20 cellular contexts compared by ENCODE assay signal in genomic region chr17:82392967-82393366, GRCh38. TPM values are rescaled to one million over a fixed set of nuclear protein-coding genes. Genes with fewer than 3 reads are reported as not detected.
DNase-seq lines count a peak whose midpoint lies in the region; ATAC-seq, FAIRE-seq and TF ChIP-seq lines count a peak whose summit lies in the region.
"Had no signal": no experiment of that assay in that cellular context is flagged by ENCODE, and none has a peak within 500 bp of the region (broad histone marks: within the 10 kb centered on the region; RNA-seq: fewer than 3 reads in every experiment).

No MANE protein-coding gene starts in this region.

- POLR2A ChIA-PET in HepG2 (lab: Yijun Ruan, JAX): no interaction called here

- H3K4me2 ChIP-seq in HepG2 (ENCODE audit: low read depth, low read length): no peak overlapping the region
- peak overlapping the region in 8 of 11 experiments; percentile 32 to 75 (median 63); a peak in 12 of 22 replicates for H3K4me2 ChIP-seq in BLaER1 treated with 17β-estradiol and CSF1 and Interleukin-3, amounts not matched to agents 10 nM and 100 nM

- TF ChIP-seq POLR2A in HepG2 (IDR thresholded peaks at IDR 0.05; ENCODE audit: insufficient read depth in 1 of 2, low read depth in 2 of 2, low read length in 2 of 2) (no peak), right lobe of liver (IDR thresholded peaks at IDR 0.05) (no peak)

- ATAC-seq in HepG2 (no peak), right lobe of liver (no peak)
- ATAC-seq: CD8-positive, alpha-beta T cell; HCT116 had no signal

- H3K27me3 ChIP-seq in HepG2 (ENCODE audit: control insufficient read depth in 1 of 2, insufficient read depth in 2 of 2, low read length in 2 of 2) (0 out of 5 replicates have a peak, but pooled peaks cover 0 to under 1% of the 10 kb centered on the region in 2 experiments), right lobe of liver (no peaks in the 10 kb centered on the region), brain microvascular endothelial cell (replicated peaks) (no peaks in the 10 kb centered on the region)
- peaks cover 33 to 75% (median 64%) of the 10 kb centered on the region in 11 experiments for H3K27me3 ChIP-seq in BLaER1 treated with 17β-estradiol and CSF1 and Interleukin-3, amounts not matched to agents 10 nM and 100 nM
- H3K27me3 ChIP-seq: BE2C had no signal

- H3K4me3 Mint-ChIP-seq in neural crest cell: no peak overlapping the region
- H3K4me3 Mint-ChIP-seq: CD14-positive monocyte; CD8-positive, alpha-beta T cell; HFFc6; IgD-negative memory B cell had no signal

- TF ChIP-seq RAD21 in HepG2 (CRISPR knock-in tag; IDR thresholded peaks at IDR 0.05): no peak

- H3K27ac Mint-ChIP-seq in neural crest cell (ENCODE audit: unreplicated experiment): peak overlapping the region; percentile 37
- H3K27ac Mint-ChIP-seq: CD8-positive, alpha-beta T cell; HFFc6 had no signal

- H3K9me3 Mint-ChIP-seq in neural crest cell: no peaks in the 10 kb centered on the region
- H3K9me3 Mint-ChIP-seq: CD8-positive, alpha-beta T cell; HFFc6; IgD-negative memory B cell had no signal

- H3K36me3 ChIP-seq in HepG2 (replicated peaks in 1 of 2; ENCODE audit: control insufficient read depth in 1 of 2, insufficient read depth in 2 of 2, low read length in 2 of 2) (peaks cover 10 to 26% of the 10 kb centered on the region in 2 experiments; a peak in 4 of 5 replicates), right lobe of liver (no peaks in the 10 kb centered on the region), SK-N-MC (ENCODE audit: insufficient read depth, low read length) (no peaks in the 10 kb centered on the region; the same call in 1 of the 2 replicates), brain microvascular endothelial cell (replicated peaks) (no peaks in the 10 kb centered on the region)
- peaks cover 6 to 31% (median 15%) of the 10 kb centered on the region in 11 experiments; a peak in 14 of 22 replicates for H3K36me3 ChIP-seq in BLaER1 treated with 17β-estradiol and CSF1 and Interleukin-3, amounts not matched to agents 10 nM and 100 nM

- no peaks in the 10 kb centered on the region for H3K27me3 Mint-ChIP-seq in neural crest cell (ENCODE audit: low read depth)
- H3K27me3 Mint-ChIP-seq: IgD-negative memory B cell had no signal

- H3K4me1 ChIP-seq in HepG2 (ENCODE audit: insufficient read depth, low read length) (peaks cover 6% of the 10 kb centered on the region), right lobe of liver (no peaks in the 10 kb centered on the region)
- H3K4me1 ChIP-seq in BLaER1 treated with 17β-estradiol and CSF1 and Interleukin-3, amounts not matched to agents 10 nM and 100 nM: peaks cover 20 to 40% (median 34%) of the 10 kb centered on the region in 10 experiments; a peak in 19 of 20 replicates
- H3K4me1 ChIP-seq: BE2C had no signal

- TSS peak; percentile 33 for BruUV-seq in HepG2 (replicated peaks; lab: Mats Ljungman, UMichigan)

- no peaks in the 10 kb centered on the region for H3K36me3 Mint-ChIP-seq in neural crest cell (ENCODE audit: low read depth)

- H2AFZ ChIP-seq in HepG2 (ENCODE audit: low read length): no peak overlapping the region

- in situ Hi-C loops in HepG2 (cut with HindIII; ENCODE audit: extremely low pct_ligation_motif_present, low pct_unique_long_range_greater_than_20kb) (no loop called here), brain microvascular endothelial cell (cut with HindIII; ENCODE audit: low pct_ligation_motif_present, low sequenced_read_pairs) (no loop called here)

- no peak for FAIRE-seq in HepG2 (lab: Jason Lieb, UNC)
- FAIRE-seq: HTR-8/SVneo had no signal

- H3K4me3 ChIP-seq in HepG2 (replicated peaks in 1 of 3; ENCODE audit: insufficient read depth in 1 of 3, low read depth in 2 of 3, low read length in 3 of 3): no peak overlapping the region
- no peak overlapping the region for H3K4me3 ChIP-seq in right lobe of liver
- no peak overlapping the region for H3K4me3 ChIP-seq in BLaER1 treated with 17β-estradiol and CSF1 and Interleukin-3, amounts not matched to agents 10 nM and 100 nM
- no peak overlapping the region for H3K4me3 ChIP-seq in SK-N-MC
- H3K4me3 ChIP-seq in brain microvascular endothelial cell (ENCODE audit: low read depth, low read length): no peak overlapping the region

- intact Hi-C loops in HepG2 (cut with micrococcal nuclease; ENCODE audit: unreplicated experiment): no loop called here
- intact Hi-C loops in right lobe of liver (cut with DNase I): no loop called here

- 90% methylated on average over 15 of the region's 15 CpGs for WGBS in HepG2 (ENCODE audit: low lambda C conversion rate)
- WGBS in right lobe of liver (ENCODE audit: insufficient coverage, low coverage, low lambda C conversion rate, missing lambda C conversion rate): no CpG with 5 or more reads among the region's 15 CpGs

- H3K9me3 ChIP-seq in HepG2 (ENCODE audit: low read length) (no peaks in the 10 kb centered on the region), right lobe of liver (no peaks in the 10 kb centered on the region), SK-N-MC (ENCODE audit: low read depth, low read length) (no peaks in the 10 kb centered on the region)
- no peaks in the 10 kb centered on the region for H3K9me3 ChIP-seq in BLaER1 treated with 17β-estradiol and CSF1 and Interleukin-3, amounts not matched to agents 10 nM and 100 nM (replicated peaks in 1 of 11)
- H3K9me3 ChIP-seq: BE2C had no signal

- no peak overlapping the region for H3K27ac ChIP-seq in HepG2 (ENCODE audit: extremely low read length, insufficient read depth, low read length)
- no peak overlapping the region for H3K27ac ChIP-seq in right lobe of liver
- no peak overlapping the region for H3K27ac ChIP-seq in BLaER1 treated with 17β-estradiol and CSF1 and Interleukin-3, amounts not matched to agents 10 nM and 100 nM
- peak overlapping the region; percentile 34; the same call in 1 of the 2 replicates for H3K27ac ChIP-seq in SK-N-MC
- H3K27ac ChIP-seq in brain microvascular endothelial cell: no peak overlapping the region

- no peak for TF ChIP-seq CTCF in HepG2 (CRISPR knock-in tag; IDR thresholded peaks at IDR 0.05)
- TF ChIP-seq CTCF in right lobe of liver (IDR thresholded peaks at IDR 0.05): no peak
- no peak for TF ChIP-seq CTCF in neural crest cell (conservative IDR thresholded peaks at IDR 0.05)
- TF ChIP-seq CTCF in brain microvascular endothelial cell (IDR thresholded peaks at IDR 0.05; ENCODE audit: low read depth, low read length, missing control alignments): no peak

- no peaks in the 10 kb centered on the region for H4K20me1 ChIP-seq in HepG2 (ENCODE audit: insufficient read depth, low read length)
- peaks cover 0 to 87% (median 53%) of the 10 kb centered on the region in 11 experiments; a peak in 20 of 22 replicates for H4K20me1 ChIP-seq in BLaER1 treated with 17β-estradiol and CSF1 and Interleukin-3, amounts not matched to agents 10 nM and 100 nM

- H3K79me2 ChIP-seq in HepG2 (ENCODE audit: insufficient read depth, low read length): no peaks in the 10 kb centered on the region

- TF ChIP-seq EP300 in HepG2 (IDR thresholded peaks at IDR 0.05; ENCODE audit: low read depth in 2 of 2, low read length in 2 of 2) (no peak), HepG2 (CRISPR knock-in tag; IDR thresholded peaks at IDR 0.05; ENCODE audit: borderline replicate concordance) (no peak)

- DNase-seq in HepG2 (ENCODE audit: low spot score) (no peak), right lobe of liver (no peak), SK-N-MC (ENCODE audit: low read depth, low spot score) (no peak), neural crest cell (ENCODE audit: low read depth, low spot score) (no peak), Ammon's horn (ENCODE audit: low spot score) (no peak), brain microvascular endothelial cell (no peak)
- DNase-seq: BE2C; Calu3; CD8-positive, alpha-beta T cell; DMS79 treated with DMSO at 0.1 percent for 48 hours; GF-D8; GOT3; HFFc6 had no signal

- H3K9ac ChIP-seq in HepG2 (ENCODE audit: insufficient read depth, low read depth, low read length) (no peak overlapping the region), SK-N-MC (ENCODE audit: insufficient read length) (no peak overlapping the region)
- H3K9ac ChIP-seq in BLaER1 treated with 17β-estradiol and CSF1 and Interleukin-3, amounts not matched to agents 10 nM and 100 nM: peak overlapping the region in 2 of 11 experiments; percentile 26 to 29; a peak in 2 of 22 replicates

- H3K4me1 Mint-ChIP-seq in neural crest cell: no peaks in the 10 kb centered on the region

- CTCF ChIA-PET in HepG2 (lab: Yijun Ruan, JAX; ENCODE audit: low intra/inter-chr PET ratio, low total read pairs): no interaction called here

RNA-seq across cellular contexts. Expression of gene UTS2R, which starts 21.4 kb away (rescaled TPM):
- total RNA-seq in HepG2 (2016; rRNA removed; fragmentation: Illumina TruSeq; extraction: Trizol): 0.13 TPM in 1 of 2 replicates, not detected in the other
- not detected in 2 replicates for total RNA-seq in HepG2 (2016; cell fraction: cytosol; rRNA removed; fragmentation: Illumina TruSeq; extraction: Trizol; ENCODE audit: low read depth)
- total RNA-seq in HepG2 (2016; cell fraction: insoluble cytoplasmic fraction; rRNA removed; fragmentation: Illumina TruSeq; extraction: Trizol): 0.11 TPM in 1 of 2 replicates, not detected in the other
- not detected in 2 replicates for total RNA-seq in HepG2 (2016; cell fraction: membrane; rRNA removed; fragmentation: Illumina TruSeq; extraction: Trizol)
- total RNA-seq in HepG2 (2016; cell fraction: nucleus; rRNA removed; fragmentation: Illumina TruSeq; extraction: Trizol): 0.38 TPM in 1 of 2 replicates, not detected in the other
- polyA plus RNA-seq in HepG2 (2011; rRNA removed): 0.10 and 0.15 TPM in 2 replicates
- 0.08 and 0.12 TPM in 2 replicates for polyA plus RNA-seq in HepG2 (2011; cell fraction: cytosol; rRNA removed)
- polyA plus RNA-seq in HepG2 (2011; cell fraction: nucleus; rRNA removed): 1.7 and 2.2 TPM in 2 replicates
- polyA plus RNA-seq in HepG2 (2012): 0.19 and 0.20 TPM in 2 replicates
- polyA plus RNA-seq in HepG2 (2016; cell fraction: cytosol; fragmentation: Illumina TruSeq; extraction: Trizol; ENCODE audit: low read depth): not detected in 2 replicates
- 0.17 TPM in 1 of 2 replicates, not detected in the other for polyA plus RNA-seq in HepG2 (2016; cell fraction: insoluble cytoplasmic fraction; fragmentation: Illumina TruSeq; extraction: Trizol; ENCODE audit: low read depth)
- not detected in 2 replicates for polyA plus RNA-seq in HepG2 (2016; cell fraction: membrane; fragmentation: Illumina TruSeq; extraction: Trizol; ENCODE audit: low read depth)
- polyA plus RNA-seq in HepG2 (2016; cell fraction: nucleus; fragmentation: Illumina TruSeq; extraction: Trizol; ENCODE audit: insufficient read depth, low read depth): not detected in 2 replicates
- 0.32 TPM in 1 of 2 replicates, not detected in the other for polyA minus RNA-seq in HepG2 (2011; rRNA and poly(A)+ RNA removed; ENCODE audit: low replicate concordance)
- polyA minus RNA-seq in HepG2 (2011; cell fraction: cytosol; rRNA and poly(A)+ RNA removed): not detected in 2 replicates
- 0.50 TPM in 1 of 2 replicates, not detected in the other for polyA minus RNA-seq in HepG2 (2011; cell fraction: nucleus; rRNA and poly(A)+ RNA removed)
- not detected for total RNA-seq in right lobe of liver
- not detected in 2 replicates for total RNA-seq in neural crest cell
- total RNA-seq: A172; Calu3; CD8-positive, alpha-beta T cell; H7; HFFc6 had no signal
- polyA plus RNA-seq: CD14-positive monocyte, IgD-negative memory B cell had no signal

RNA-seq across cellular contexts. Expression of gene HEXD, which starts 25.2 kb away (rescaled TPM):
- total RNA-seq in HepG2 (2016; rRNA removed; fragmentation: Illumina TruSeq; extraction: Trizol) (12.4 and 22.3 TPM in 2 replicates), right lobe of liver (10 to 100 TPM in 5 of 6 experiments, 1 to 10 TPM in 1; 9.6 to 30.4 (median 20.2) TPM), neural crest cell (47.8 and 48.5 TPM in 2 replicates)
- 6.5 and 7.4 TPM in 2 replicates for total RNA-seq in HepG2 (2016; cell fraction: cytosol; rRNA removed; fragmentation: Illumina TruSeq; extraction: Trizol; ENCODE audit: low read depth)
- 9.5 and 21.5 TPM in 2 replicates for total RNA-seq in HepG2 (2016; cell fraction: insoluble cytoplasmic fraction; rRNA removed; fragmentation: Illumina TruSeq; extraction: Trizol)
- 8.1 and 9.0 TPM in 2 replicates for total RNA-seq in HepG2 (2016; cell fraction: membrane; rRNA removed; fragmentation: Illumina TruSeq; extraction: Trizol)
- 22.1 and 27.5 TPM in 2 replicates for total RNA-seq in HepG2 (2016; cell fraction: nucleus; rRNA removed; fragmentation: Illumina TruSeq; extraction: Trizol)
- polyA plus RNA-seq in HepG2 (2011; rRNA removed): 41.8 and 63.2 TPM in 2 replicates
- 20.9 and 28.4 TPM in 2 replicates for polyA plus RNA-seq in HepG2 (2011; cell fraction: cytosol; rRNA removed)
- 726 and 860 TPM in 2 replicates for polyA plus RNA-seq in HepG2 (2011; cell fraction: nucleus; rRNA removed)
- 33.2 and 40.0 TPM in 2 replicates for polyA plus RNA-seq in HepG2 (2012)
- polyA plus RNA-seq in HepG2 (2016; cell fraction: cytosol; fragmentation: Illumina TruSeq; extraction: Trizol; ENCODE audit: low read depth): 5.4 and 7.5 TPM in 2 replicates
- polyA plus RNA-seq in HepG2 (2016; cell fraction: insoluble cytoplasmic fraction; fragmentation: Illumina TruSeq; extraction: Trizol; ENCODE audit: low read depth): 16.9 and 19.6 TPM in 2 replicates
- polyA plus RNA-seq in HepG2 (2016; cell fraction: membrane; fragmentation: Illumina TruSeq; extraction: Trizol; ENCODE audit: low read depth): 6.9 and 9.6 TPM in 2 replicates
- 83.7 and 89.3 TPM in 2 replicates for polyA plus RNA-seq in HepG2 (2016; cell fraction: nucleus; fragmentation: Illumina TruSeq; extraction: Trizol; ENCODE audit: insufficient read depth, low read depth)
- 14.8 and 25.5 TPM in 2 replicates for polyA minus RNA-seq in HepG2 (2011; rRNA and poly(A)+ RNA removed; ENCODE audit: low replicate concordance)
- polyA minus RNA-seq in HepG2 (2011; cell fraction: cytosol; rRNA and poly(A)+ RNA removed): 12.8 and 13.5 TPM in 2 replicates
- polyA minus RNA-seq in HepG2 (2011; cell fraction: nucleus; rRNA and poly(A)+ RNA removed): 52.1 and 55.8 TPM in 2 replicates

RNA-seq across cellular contexts. Expression of gene OGFOD3, which starts 25.4 kb away (rescaled TPM):
- total RNA-seq in HepG2 (2016; rRNA removed; fragmentation: Illumina TruSeq; extraction: Trizol) (19.3 and 42.1 TPM in 2 replicates), right lobe of liver (10 to 100 TPM; 13.5 to 23.4 (median 16.2) TPM), neural crest cell (33.3 and 35.6 TPM in 2 replicates)
- total RNA-seq in HepG2 (2016; cell fraction: cytosol; rRNA removed; fragmentation: Illumina TruSeq; extraction: Trizol; ENCODE audit: low read depth): 44.1 and 48.5 TPM in 2 replicates
- 18.4 and 43.0 TPM in 2 replicates for total RNA-seq in HepG2 (2016; cell fraction: insoluble cytoplasmic fraction; rRNA removed; fragmentation: Illumina TruSeq; extraction: Trizol)
- total RNA-seq in HepG2 (2016; cell fraction: membrane; rRNA removed; fragmentation: Illumina TruSeq; extraction: Trizol): 47.3 and 50.8 TPM in 2 replicates
- 29.1 and 32.9 TPM in 2 replicates for total RNA-seq in HepG2 (2016; cell fraction: nucleus; rRNA removed; fragmentation: Illumina TruSeq; extraction: Trizol)
- 40.0 and 48.0 TPM in 2 replicates for polyA plus RNA-seq in HepG2 (2011; rRNA removed)
- polyA plus RNA-seq in HepG2 (2011; cell fraction: cytosol; rRNA removed): 45.1 and 55.2 TPM in 2 replicates
- polyA plus RNA-seq in HepG2 (2011; cell fraction: nucleus; rRNA removed): 42.8 and 53.8 TPM in 2 replicates
- 30.1 and 30.6 TPM in 2 replicates for polyA plus RNA-seq in HepG2 (2012)
- polyA plus RNA-seq in HepG2 (2016; cell fraction: cytosol; fragmentation: Illumina TruSeq; extraction: Trizol; ENCODE audit: low read depth): 22.8 and 30.9 TPM in 2 replicates
- 20.3 and 20.6 TPM in 2 replicates for polyA plus RNA-seq in HepG2 (2016; cell fraction: insoluble cytoplasmic fraction; fragmentation: Illumina TruSeq; extraction: Trizol; ENCODE audit: low read depth)
- polyA plus RNA-seq in HepG2 (2016; cell fraction: membrane; fragmentation: Illumina TruSeq; extraction: Trizol; ENCODE audit: low read depth): 24.3 and 28.8 TPM in 2 replicates
- 57.8 and 59.9 TPM in 2 replicates for polyA plus RNA-seq in HepG2 (2016; cell fraction: nucleus; fragmentation: Illumina TruSeq; extraction: Trizol; ENCODE audit: insufficient read depth, low read depth)
- polyA minus RNA-seq in HepG2 (2011; rRNA and poly(A)+ RNA removed; ENCODE audit: low replicate concordance): 17.2 and 64.0 TPM in 2 replicates
- 31.0 and 31.1 TPM in 2 replicates for polyA minus RNA-seq in HepG2 (2011; cell fraction: cytosol; rRNA and poly(A)+ RNA removed)
- 16.2 and 18.9 TPM in 2 replicates for polyA minus RNA-seq in HepG2 (2011; cell fraction: nucleus; rRNA and poly(A)+ RNA removed)

RNA-seq across cellular contexts. Expression of gene TEX19, which starts 33.9 kb away (rescaled TPM):
- total RNA-seq in HepG2 (2016; rRNA removed; fragmentation: Illumina TruSeq; extraction: Trizol) (1.3 and 1.8 TPM in 2 replicates), right lobe of liver (not detected), neural crest cell (0.20 and 0.23 TPM in 2 replicates)
- 0.61 and 0.62 TPM in 2 replicates for total RNA-seq in HepG2 (2016; cell fraction: cytosol; rRNA removed; fragmentation: Illumina TruSeq; extraction: Trizol; ENCODE audit: low read depth)
- total RNA-seq in HepG2 (2016; cell fraction: insoluble cytoplasmic fraction; rRNA removed; fragmentation: Illumina TruSeq; extraction: Trizol): 1.6 TPM in 2 replicates
- 1.4 and 1.7 TPM in 2 replicates for total RNA-seq in HepG2 (2016; cell fraction: membrane; rRNA removed; fragmentation: Illumina TruSeq; extraction: Trizol)
- 0.31 and 0.50 TPM in 2 replicates for total RNA-seq in HepG2 (2016; cell fraction: nucleus; rRNA removed; fragmentation: Illumina TruSeq; extraction: Trizol)
- 4.9 and 6.0 TPM in 2 replicates for polyA plus RNA-seq in HepG2 (2011; rRNA removed)
- 4.4 and 5.4 TPM in 2 replicates for polyA plus RNA-seq in HepG2 (2011; cell fraction: cytosol; rRNA removed)
- 1.8 TPM in 2 replicates for polyA plus RNA-seq in HepG2 (2011; cell fraction: nucleus; rRNA removed)
- polyA plus RNA-seq in HepG2 (2012): 3.9 TPM in 2 replicates
- 0.29 and 0.36 TPM in 2 replicates for polyA plus RNA-seq in HepG2 (2016; cell fraction: cytosol; fragmentation: Illumina TruSeq; extraction: Trizol; ENCODE audit: low read depth)
- polyA plus RNA-seq in HepG2 (2016; cell fraction: insoluble cytoplasmic fraction; fragmentation: Illumina TruSeq; extraction: Trizol; ENCODE audit: low read depth): 1.2 and 1.6 TPM in 2 replicates
- polyA plus RNA-seq in HepG2 (2016; cell fraction: membrane; fragmentation: Illumina TruSeq; extraction: Trizol; ENCODE audit: low read depth): 0.61 and 0.72 TPM in 2 replicates
- 0.55 and 1.4 TPM in 2 replicates for polyA plus RNA-seq in HepG2 (2016; cell fraction: nucleus; fragmentation: Illumina TruSeq; extraction: Trizol; ENCODE audit: insufficient read depth, low read depth)
- polyA minus RNA-seq in HepG2 (2011; rRNA and poly(A)+ RNA removed; ENCODE audit: low replicate concordance): 1.6 and 8.6 TPM in 2 replicates
- polyA minus RNA-seq in HepG2 (2011; cell fraction: cytosol; rRNA and poly(A)+ RNA removed): 1.8 and 2.5 TPM in 2 replicates
- 0.26 and 0.50 TPM in 2 replicates for polyA minus RNA-seq in HepG2 (2011; cell fraction: nucleus; rRNA and poly(A)+ RNA removed)
- total RNA-seq: A172; Calu3; CD8-positive, alpha-beta T cell had no signal
- polyA plus RNA-seq: CD14-positive monocyte had no signal

RNA-seq across cellular contexts. Expression of gene CYBC1, which starts 57.6 kb away (rescaled TPM):
- total RNA-seq in HepG2 (2016; rRNA removed; fragmentation: Illumina TruSeq; extraction: Trizol): 27.1 and 43.4 TPM in 2 replicates
- total RNA-seq in HepG2 (2016; cell fraction: cytosol; rRNA removed; fragmentation: Illumina TruSeq; extraction: Trizol; ENCODE audit: low read depth): 72.9 and 78.4 TPM in 2 replicates
- 23.7 and 43.2 TPM in 2 replicates for total RNA-seq in HepG2 (2016; cell fraction: insoluble cytoplasmic fraction; rRNA removed; fragmentation: Illumina TruSeq; extraction: Trizol)
- total RNA-seq in HepG2 (2016; cell fraction: membrane; rRNA removed; fragmentation: Illumina TruSeq; extraction: Trizol): 74.7 and 83.2 TPM in 2 replicates
- total RNA-seq in HepG2 (2016; cell fraction: nucleus; rRNA removed; fragmentation: Illumina TruSeq; extraction: Trizol): 38.5 and 40.4 TPM in 2 replicates
- polyA plus RNA-seq in HepG2 (2011; rRNA removed): 44.1 and 56.8 TPM in 2 replicates
- 43.1 and 61.0 TPM in 2 replicates for polyA plus RNA-seq in HepG2 (2011; cell fraction: cytosol; rRNA removed)
- polyA plus RNA-seq in HepG2 (2011; cell fraction: nucleus; rRNA removed): 170 and 187 TPM in 2 replicates
- 22.9 and 33.5 TPM in 2 replicates for polyA plus RNA-seq in HepG2 (2012)
- 7.9 and 8.6 TPM in 2 replicates for polyA plus RNA-seq in HepG2 (2016; cell fraction: cytosol; fragmentation: Illumina TruSeq; extraction: Trizol; ENCODE audit: low read depth)
- 17.6 and 23.7 TPM in 2 replicates for polyA plus RNA-seq in HepG2 (2016; cell fraction: insoluble cytoplasmic fraction; fragmentation: Illumina TruSeq; extraction: Trizol; ENCODE audit: low read depth)
- polyA plus RNA-seq in HepG2 (2016; cell fraction: membrane; fragmentation: Illumina TruSeq; extraction: Trizol; ENCODE audit: low read depth): 13.1 and 13.7 TPM in 2 replicates
- polyA plus RNA-seq in HepG2 (2016; cell fraction: nucleus; fragmentation: Illumina TruSeq; extraction: Trizol; ENCODE audit: insufficient read depth, low read depth): 99.7 and 100 TPM in 2 replicates
- polyA minus RNA-seq in HepG2 (2011; rRNA and poly(A)+ RNA removed; ENCODE audit: low replicate concordance): 44.8 and 70.0 TPM in 2 replicates
- polyA minus RNA-seq in HepG2 (2011; cell fraction: cytosol; rRNA and poly(A)+ RNA removed): 34.6 and 36.4 TPM in 2 replicates
- polyA minus RNA-seq in HepG2 (2011; cell fraction: nucleus; rRNA and poly(A)+ RNA removed): 46.0 and 49.1 TPM in 2 replicates
- 10 to 100 TPM; 29.4 to 82.4 (median 46.4) TPM for total RNA-seq in right lobe of liver
- total RNA-seq in neural crest cell: 111 and 115 TPM in 2 replicates
